8 cellular contexts compared by ENCODE assay signal in the genomic region with DNA sequence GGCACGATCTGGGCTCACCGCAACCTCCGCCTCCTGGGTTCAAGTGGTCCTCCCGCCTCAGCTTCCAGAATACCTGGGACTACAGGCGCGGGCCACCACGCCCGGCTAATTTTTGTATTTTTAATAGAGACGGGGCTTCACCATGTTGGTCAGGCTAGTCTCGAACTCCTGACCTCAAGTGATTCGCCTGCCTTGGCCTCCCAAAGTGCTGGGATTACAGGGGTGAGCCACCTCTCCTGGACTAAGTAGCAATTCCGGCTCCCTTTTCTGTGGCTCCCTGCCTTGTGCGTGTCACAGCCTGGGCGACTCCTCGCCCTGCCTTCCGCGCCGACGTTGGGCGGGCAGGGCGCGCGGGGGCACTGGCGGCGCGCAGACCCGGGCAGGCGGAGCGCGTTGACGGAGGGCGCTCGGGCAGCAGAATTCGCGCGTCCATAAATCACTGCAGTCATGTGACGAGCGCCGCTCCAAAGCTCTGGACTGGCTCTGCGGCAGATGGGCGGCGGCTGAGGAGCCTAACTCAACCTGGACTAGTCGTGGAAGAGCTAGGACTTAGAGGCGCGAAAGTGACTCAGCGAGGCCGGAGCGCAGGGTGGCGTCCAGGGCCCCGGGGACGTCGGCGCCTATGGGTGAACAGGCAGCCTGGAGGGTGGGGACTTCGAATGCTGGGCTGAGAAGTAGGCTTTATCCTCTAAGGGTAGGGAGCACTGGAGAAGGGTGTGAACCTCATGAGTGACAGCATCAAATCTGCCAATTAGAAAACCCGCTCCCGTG. TPM values are rescaled to one million over a fixed set of nuclear protein-coding genes. Genes with fewer than 3 reads are reported as not detected.
DNase-seq lines count a peak whose midpoint lies in the region; ATAC-seq and TF ChIP-seq lines count a peak whose summit lies in the region.

No MANE protein-coding gene starts in this region.

- H3K4me3 ChIP-seq in IMR-90 (ENCODE audit: insufficient read depth, low read depth, low read length) (peak overlapping the region; percentile 13; the same call in 1 of the 2 replicates), SJSA1 (peak overlapping the region; percentile 16), lower leg skin (ENCODE audit: low read depth, poor library complexity, severe bottlenecking) (no peak overlapping the region), subcutaneous abdominal adipose tissue (ENCODE audit: low read depth in 1 of 5, low read length in 5 of 5) (peak overlapping the region in 4 of 5 donors; percentile 44 to 92 (median 88))

- H4K91ac ChIP-seq in IMR-90 (ENCODE audit: insufficient read depth, low read depth, low read length) = peak overlapping the region; percentile 34; the same call in 1 of the 2 replicates

- no peak for TF ChIP-seq RAD21 in IMR-90 (IDR thresholded peaks at IDR 0.05; ENCODE audit: low read length)

- H3K4ac ChIP-seq in IMR-90 (ENCODE audit: low read depth, low read length) = peak overlapping the region; percentile 65

- peak overlapping the region; percentile 72 for H3K4me3 Mint-ChIP-seq in dendritic cell treated with granulocyte-macrophage colony-stimulating factor and Interleukin-4, amounts not matched to agents 40 ng/mL and 50 ng/mL, for 4 days

- 0 out of 2 replicates have a peak overlapping the region, but pooled peaks have one; percentile 39 for H2AK5ac ChIP-seq in IMR-90 (ENCODE audit: low read depth, low read length)

- no peaks in the 10 kb centered on the region for H4K20me1 ChIP-seq in IMR-90 (ENCODE audit: insufficient read depth, low read length)

- H3K4me2 ChIP-seq in IMR-90 (ENCODE audit: low read depth, low read length) = peak overlapping the region; percentile 37

- peaks cover 47% of the 10 kb centered on the region for H3K36me3 Mint-ChIP-seq in dendritic cell treated with granulocyte-macrophage colony-stimulating factor and Interleukin-4, amounts not matched to agents 40 ng/mL and 50 ng/mL, for 4 days (ENCODE audit: low read depth)

- H3K56ac ChIP-seq in IMR-90 (ENCODE audit: extremely low read depth, insufficient read depth, low read length) = no peak overlapping the region; the same call in 1 of the 2 replicates

- H3K14ac ChIP-seq in IMR-90 (replicated peaks; ENCODE audit: low read depth, low read length) = 0 out of 2 replicates have a peak overlapping the region, but pooled peaks have one; percentile 15

- 8% methylated on average over 39 of the region's 56 CpGs; no CpG with 5 or more reads in 1 of the 2 experiments for WGBS in IMR-90 (ENCODE audit: extremely low coverage in 2 of 2, insufficient read length in 1 of 2), 2 experiments
- 13 to 31% methylated on average over 25 to 56 of the region's 56 CpGs for WGBS in lower leg skin, 2 donors

- no peak overlapping the region for H3K18ac ChIP-seq in IMR-90 (ENCODE audit: low read depth, low read length)

- peak; percentile 35 for DNase-seq in activated CD4-positive, alpha-beta T cell treated with anti-CD3 and anti-CD28 coated beads for 1 hour
- no peak for DNase-seq in activated CD4-positive, alpha-beta T cell treated with anti-CD3 and anti-CD28 coated beads, Interleukin-2, amount 50 U/mL, for 48 hours
- peak; percentile 60 for DNase-seq in IMR-90
- DNase-seq in SJSA1 (ENCODE audit: low read depth in 1 of 2, low spot score in 2 of 2) = peak; percentile 89 to 94
- peak; percentile 88 to 97 for DNase-seq in lower leg skin (ENCODE audit: low spot score in 2 of 2)

- H3K9ac ChIP-seq in IMR-90 (ENCODE audit: low read depth, low read length) (no peak overlapping the region), subcutaneous abdominal adipose tissue (ENCODE audit: low read length in 5 of 5) (peak overlapping the region in 3 of 5 donors; percentile 16 to 59 (median 37))

- peak overlapping the region; percentile 72; the same call in 1 of the 2 replicates for H3K23ac ChIP-seq in IMR-90 (ENCODE audit: low read depth, low read length)

- H4K5ac ChIP-seq in IMR-90 (ENCODE audit: low read depth, low read length) = peak overlapping the region; percentile 39; the same call in 1 of the 2 replicates

- no peak overlapping the region; the same call in 1 of the 2 replicates for H2BK120ac ChIP-seq in IMR-90 (ENCODE audit: low read depth, low read length)

- ATAC-seq in IMR-90 (ENCODE audit: low read depth) (peak; percentile 25), HG03520 (IDR thresholded peaks at IDR 0.05; ENCODE audit: unreplicated experiment) (no peak)

- H3K9me3 ChIP-seq in IMR-90 (ENCODE audit: control insufficient read depth, insufficient read depth, low read length) (no peaks in the 10 kb centered on the region), SJSA1 (replicated peaks) (no peaks in the 10 kb centered on the region), subcutaneous abdominal adipose tissue (ENCODE audit: control insufficient read depth in 5 of 5, low read length in 5 of 5) (no peaks in the 10 kb centered on the region)

- peaks cover 14 to 36% of the 10 kb centered on the region in 2 experiments for H3K79me1 ChIP-seq in IMR-90 (ENCODE audit: low read depth in 1 of 2, low read length in 2 of 2)

- H3K27me3 ChIP-seq in IMR-90 (ENCODE audit: control insufficient read depth, insufficient read depth, low read length) (no peaks in the 10 kb centered on the region), SJSA1 (replicated peaks) (no peaks in the 10 kb centered on the region), subcutaneous abdominal adipose tissue (ENCODE audit: control insufficient read depth in 5 of 5, insufficient read depth in 4 of 5, low read length in 5 of 5) (no peaks in the 10 kb centered on the region)

- peak overlapping the region; percentile 47; the same call in 1 of the 3 replicates for H2BK15ac ChIP-seq in IMR-90 (ENCODE audit: low read depth, low read length)

- peak overlapping the region; percentile 96 for H2AFZ ChIP-seq in IMR-90 (replicated peaks; ENCODE audit: low read length, poor library complexity)

- POLR2A ChIA-PET in IMR-90 (lab: Charles Lee; ENCODE audit: unreplicated experiment) = no interaction called here

- BruUV-seq in IMR-90 (replicated peaks; lab: Mats Ljungman, UMichigan) = no TSS peak

- H3K27ac Mint-ChIP-seq in dendritic cell treated with granulocyte-macrophage colony-stimulating factor and Interleukin-4, amounts not matched to agents 40 ng/mL and 50 ng/mL, for 4 days = peak overlapping the region; percentile 98

- peak overlapping the region; percentile 93 for H2AK9ac ChIP-seq in IMR-90 (replicated peaks; ENCODE audit: low read depth, low read length, poor library complexity)

- TF ChIP-seq POLR2A in IMR-90 (IDR thresholded peaks at IDR 0.05; ENCODE audit: low read depth, low read length) = no peak
- TF ChIP-seq POLR2A in lower leg skin (IDR thresholded peaks at IDR 0.05) = no peak

- in situ Hi-C loops in IMR-90 (cut with MboI; ENCODE audit: low sequenced_read_pairs) = no loop called here

- dilution Hi-C loops in IMR-90 (cut with HindIII; ENCODE audit: low sequenced_read_pairs, unreplicated experiment) = no loop called here

- H3K36me3 ChIP-seq in IMR-90 (ENCODE audit: control insufficient read depth, insufficient read depth, low read length) = peaks cover 10% of the 10 kb centered on the region
- peaks cover 31% of the 10 kb centered on the region for H3K36me3 ChIP-seq in SJSA1
- H3K36me3 ChIP-seq in subcutaneous abdominal adipose tissue (ENCODE audit: control insufficient read depth in 5 of 5, insufficient read depth in 5 of 5, low read length in 5 of 5) = peaks cover 0 to 13% (median 9%) of the 10 kb centered on the region in 5 donors

- H3K4me1 Mint-ChIP-seq in dendritic cell treated with granulocyte-macrophage colony-stimulating factor and Interleukin-4, amounts not matched to agents 40 ng/mL and 50 ng/mL, for 4 days (ENCODE audit: low read depth) = peaks cover 28% of the 10 kb centered on the region

- intact Hi-C loops in IMR-90 (cut with micrococcal nuclease) (no loop called here), lower leg skin (cut with DNase I; ENCODE audit: low total_unique reads) (no loop called here)
- intact Hi-C loops in dendritic cell treated with granulocyte-macrophage colony-stimulating factor and Interleukin-4, amounts not matched to agents 40 ng/mL and 50 ng/mL, for 4 days (cut with micrococcal nuclease) = no loop called here

- no peak overlapping the region for H2BK20ac ChIP-seq in IMR-90 (ENCODE audit: low read depth, low read length)

- H3K9me3 Mint-ChIP-seq in dendritic cell treated with granulocyte-macrophage colony-stimulating factor and Interleukin-4, amounts not matched to agents 40 ng/mL and 50 ng/mL, for 4 days = no peaks in the 10 kb centered on the region

- H3K27ac ChIP-seq in IMR-90 (ENCODE audit: insufficient read depth, low read length) (no peak overlapping the region), SJSA1 (peak overlapping the region; percentile 29), subcutaneous abdominal adipose tissue (ENCODE audit: low read depth, low read length) (peak overlapping the region; percentile 70)

- H2BK5ac ChIP-seq in IMR-90 (ENCODE audit: low read depth, low read length, poor library complexity, severe bottlenecking) = no peak overlapping the region

- peak overlapping the region; percentile 76 to 97; a peak in 2 of 4 replicates for H4K8ac ChIP-seq in IMR-90 (ENCODE audit: low read depth in 2 of 2, low read length in 2 of 2)

- peaks cover 9% of the 10 kb centered on the region; the same call in 1 of the 2 replicates for H3K9me1 ChIP-seq in IMR-90 (ENCODE audit: insufficient read depth, low read length)

- CTCF ChIA-PET in IMR-90 (lab: Yijun Ruan, JAX) = interaction anchor here (0.8 to 1.2 kb wide), 2 partner anchors 18 to 62 kb away, joined by 3 read pairs; no protein-coding TSS in a partner anchor

- TF ChIP-seq CTCF in IMR-90 (conservative IDR thresholded peaks at IDR 0.05; ENCODE audit: low read depth, low read length) (no peak), lower leg skin (IDR thresholded peaks at IDR 0.05) (no peak)

- H3K4me1 ChIP-seq in IMR-90 (ENCODE audit: control insufficient read depth, insufficient read depth, low read length) = peaks cover 10% of the 10 kb centered on the region
- H3K4me1 ChIP-seq in SJSA1 (replicated peaks) = peaks cover 21% of the 10 kb centered on the region
- H3K4me1 ChIP-seq in subcutaneous abdominal adipose tissue (ENCODE audit: control insufficient read depth in 5 of 5, insufficient read depth in 5 of 5, low read length in 5 of 5) = peaks cover 2 to 31% (median 28%) of the 10 kb centered on the region in 5 donors

- H3K27me3 Mint-ChIP-seq in dendritic cell treated with granulocyte-macrophage colony-stimulating factor and Interleukin-4, amounts not matched to agents 40 ng/mL and 50 ng/mL, for 4 days = no peaks in the 10 kb centered on the region

RNA-seq across cellular contexts. Expression of a gene that starts 1.4 kb away (rescaled TPM):
- 13.8 and 20.6 TPM in 2 replicates for total RNA-seq in IMR-90 (2012; rRNA removed)
- polyA plus RNA-seq in IMR-90 (2012; rRNA removed) = 51.9 and 54.4 TPM in 2 replicates
- polyA plus RNA-seq in IMR-90 (2012; cell fraction: cytosol; rRNA removed) = 31.3 and 33.3 TPM in 2 replicates
- polyA plus RNA-seq in IMR-90 (2012; cell fraction: nucleus; rRNA removed; ENCODE audit: low replicate concordance) = 104 and 121 TPM in 2 replicates
- total RNA-seq in SJSA1 (2014; rRNA removed; shearing (Covaris generic)) = 38.2 and 38.8 TPM in 2 replicates
- 100 to 1,000 TPM in 1 of 4 donors, 10 to 100 TPM in 3; 71.6 to 135 (median 83.9) TPM for total RNA-seq in lower leg skin

RNA-seq across cellular contexts. Expression of a gene that starts 10.4 kb away (rescaled TPM):
- total RNA-seq in IMR-90 (2012; rRNA removed) (11.4 and 13.6 TPM in 2 replicates), lower leg skin (10 to 100 TPM in 1 of 4 donors, 1 to 10 TPM in 3; 6.9 to 11.4 (median 9.0) TPM)
- 17.7 and 19.3 TPM in 2 replicates for polyA plus RNA-seq in IMR-90 (2012; rRNA removed)
- polyA plus RNA-seq in IMR-90 (2012; cell fraction: cytosol; rRNA removed) = 7.8 and 11.0 TPM in 2 replicates
- 110 and 165 TPM in 2 replicates for polyA plus RNA-seq in IMR-90 (2012; cell fraction: nucleus; rRNA removed; ENCODE audit: low replicate concordance)
- total RNA-seq in SJSA1 (2014; rRNA removed; shearing (Covaris generic)) = 2.2 and 2.5 TPM in 2 replicates

RNA-seq across cellular contexts. Expression of a gene that starts 32.7 kb away (rescaled TPM):
- 25.1 and 27.5 TPM in 2 replicates for total RNA-seq in IMR-90 (2012; rRNA removed)
- 103 and 146 TPM in 2 replicates for polyA plus RNA-seq in IMR-90 (2012; rRNA removed)
- 190 and 213 TPM in 2 replicates for polyA plus RNA-seq in IMR-90 (2012; cell fraction: cytosol; rRNA removed)
- polyA plus RNA-seq in IMR-90 (2012; cell fraction: nucleus; rRNA removed; ENCODE audit: low replicate concordance) = 36.9 and 66.7 TPM in 2 replicates
- total RNA-seq in SJSA1 (2014; rRNA removed; shearing (Covaris generic)) = 96.6 and 112 TPM in 2 replicates
- total RNA-seq in lower leg skin = 100 to 1,000 TPM; 288 to 606 (median 392) TPM

RNA-seq across cellular contexts. Expression of a gene that starts 43.5 kb away (rescaled TPM):
- total RNA-seq in IMR-90 (2012; rRNA removed) (not detected in 2 replicates), lower leg skin (10 to 100 TPM in 2 of 4 donors, 1 to 10 TPM in 2; 3.7 to 33.8 (median 19.1) TPM)
- polyA plus RNA-seq in IMR-90 (2012; rRNA removed) = not detected in 2 replicates
- not detected in 2 replicates for polyA plus RNA-seq in IMR-90 (2012; cell fraction: cytosol; rRNA removed)
- not detected in 2 replicates for polyA plus RNA-seq in IMR-90 (2012; cell fraction: nucleus; rRNA removed; ENCODE audit: low replicate concordance)
- not detected in 2 replicates for total RNA-seq in SJSA1 (2014; rRNA removed; shearing (Covaris generic))

Comparison
In these comparisons a context has a peak if more than half of its experiments do, and no peak if none do; other contexts are left out.
1. DNase-seq: peak in activated CD4-positive, alpha-beta T cell treated with anti-CD3 and anti-CD28 coated beads for 1 hour (single experiment), IMR-90 (single experiment), SJSA1 (2 of 2) and lower leg skin (2 of 2); none in activated CD4-positive, alpha-beta T cell treated with anti-CD3 and anti-CD28 coated beads, Interleukin-2, amount 50 U/mL, for 48 hours (0 of 2).